In the genomic region with DNA sequence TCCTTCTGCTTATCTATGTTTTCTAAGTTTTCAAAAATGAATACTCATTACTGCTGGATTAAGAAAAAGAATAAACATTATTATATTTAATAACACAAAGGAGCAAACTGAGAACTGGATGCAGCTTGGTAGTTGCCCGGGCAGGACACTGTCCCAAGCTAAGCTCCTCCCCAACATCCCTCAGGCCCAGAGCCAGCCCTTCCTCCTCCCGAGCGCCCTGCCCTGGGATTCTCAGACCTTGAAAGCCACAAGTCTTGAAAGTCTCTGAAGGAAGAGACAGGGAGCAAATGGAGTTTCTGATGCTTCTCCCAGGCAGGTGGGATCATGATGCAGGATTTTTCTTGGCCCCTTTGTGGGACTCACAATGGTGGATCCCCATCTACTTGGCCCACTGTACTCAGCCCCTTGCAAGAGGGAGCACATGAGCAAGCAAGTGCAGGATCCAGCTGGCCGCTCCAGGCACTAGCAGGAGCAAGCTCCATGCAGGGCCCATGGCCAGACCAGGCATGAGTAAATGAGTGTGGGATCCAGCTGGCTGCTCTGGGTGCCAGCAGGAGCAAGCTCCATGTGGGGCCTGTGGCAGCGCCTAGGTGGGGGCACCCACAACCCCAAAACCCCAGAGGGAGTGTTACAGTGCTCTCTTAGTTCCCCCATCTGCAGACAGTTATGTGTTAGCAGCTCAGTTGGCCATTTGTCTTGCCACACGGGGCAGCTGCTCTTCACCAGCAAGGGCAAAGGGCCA, we compare ENCODE assay signal across 15 cellular contexts. TPM values are rescaled to one million over a fixed set of nuclear protein-coding genes. Genes with fewer than 3 reads are reported as not detected.
DNase-seq lines count a peak whose midpoint lies in the region; ATAC-seq and TF ChIP-seq lines count a peak whose summit lies in the region.
"Had no signal": no experiment of that assay in that cellular context is flagged by ENCODE, and none has a peak within 500 bp of the region (broad histone marks: within the 10 kb centered on the region; RNA-seq: fewer than 3 reads in every experiment).

No MANE protein-coding gene starts in this region.

- intact Hi-C loops in left ventricle myocardium superior (cut with micrococcal nuclease): no loop called here
- intact Hi-C loops in tibial artery (cut with DNase I; ENCODE audit: low total_unique reads): no loop called here

- H3K9me3 ChIP-seq in tibial artery: peaks cover 0 to 6% (median 0%) of the 10 kb centered on the region in 3 donors
- H3K9me3 ChIP-seq: ovary had no signal

- no peaks in the 10 kb centered on the region for H3K36me3 ChIP-seq in tibial artery
- H3K36me3 ChIP-seq: ovary had no signal

- DNase-seq in amygdala (lab: John Stamatoyannopoulos, UW): peak in 50 of 56 donors; percentile 41 to 95 (median 82)
- no peak for DNase-seq in left ventricle myocardium superior
- peak; percentile 95 for DNase-seq in pons (ENCODE audit: low spot score)
- no peak for DNase-seq in tibial artery
- DNase-seq in NCI-H1092 treated with DMSO at 0.1 percent for 48 hours (lab: John Stamatoyannopoulos, UW): no peak
- DNase-seq: activated naive CD8-positive, alpha-beta T cell treated with anti-CD3 and anti-CD28 coated beads, Interleukin-2, amount 10 ng/mL, durations not matched to agents 7 days and 5 days; NCI-H1694 treated with DMSO at 0.1 percent for 48 hours; NCI-H82; SHP77 treated with DMSO at 0.1 percent for 48 hours had no signal

- ATAC-seq in left ventricle myocardium superior (peak; percentile 58), GM18868 (IDR thresholded peaks at IDR 0.05; ENCODE audit: unreplicated experiment) (no peak), GM19467 (IDR thresholded peaks at IDR 0.05; ENCODE audit: unreplicated experiment) (no peak)
- ATAC-seq: K562 had no signal

- H3K4me3 ChIP-seq in tibial artery: no peak overlapping the region
- H3K4me3 ChIP-seq: K562, lung, ovary had no signal

- H3K4me1 ChIP-seq in tibial artery: no peaks in the 10 kb centered on the region

- peaks cover 0 to 3% of the 10 kb centered on the region in 2 donors for H3K27me3 ChIP-seq in tibial artery
- H3K27me3 ChIP-seq: ovary had no signal

- H3K27ac ChIP-seq in C4-2B (peak overlapping the region; percentile 16), tibial artery (no peak overlapping the region)
- H3K27ac ChIP-seq: ovary had no signal

- no peak for TF ChIP-seq CTCF in C4-2B (conservative IDR thresholded peaks at IDR 0.05)
- no peak for TF ChIP-seq CTCF in tibial artery (IDR thresholded peaks at IDR 0.05)

RNA-seq across cellular contexts. Expression of gene RAB4A, which starts 32.1 kb away (rescaled TPM):
- total RNA-seq in left ventricle myocardium superior: 121 TPM

Comparison
In these comparisons a context has a peak if more than half of its experiments do, and no peak if none do; other contexts are left out.
1. DNase-seq: peak in amygdala (50 of 56) and pons (single experiment); none in left ventricle myocardium superior (single experiment), tibial artery (0 of 2) and NCI-H1092 treated with DMSO at 0.1 percent for 48 hours (single experiment).